Comparison of ENCODE assay signal across 8 cellular contexts in genomic region chrX:119488749-119489148, GRCh38. TPM values are rescaled to one million over a fixed set of nuclear protein-coding genes. Genes with fewer than 3 reads are reported as not detected.
A peak's percentile ranks its signal among the peaks of the same experiment; 100 is the strongest.
DNase-seq lines count a peak whose midpoint lies in the region; ATAC-seq and TF ChIP-seq lines count a peak whose summit lies in the region.

No MANE protein-coding gene starts in this region.

- H3K9me3 ChIP-seq in AG04450 (ENCODE audit: control insufficient read depth, insufficient read depth, low read length) (no peaks in the 10 kb centered on the region), right atrium auricular region (no peaks in the 10 kb centered on the region), spleen (no peaks in the 10 kb centered on the region)

- TF ChIP-seq CTCF in AG04450 (IDR thresholded peaks at IDR 0.05; ENCODE audit: low read depth, low read length) (peak; percentile 59), GM06990 (IDR thresholded peaks at IDR 0.05; ENCODE audit: insufficient read depth, low read length, poor library complexity, severe bottlenecking) (peak; percentile 61), right atrium auricular region (IDR thresholded peaks at IDR 0.05) (peak; percentile 42 to 69), spleen (IDR thresholded peaks at IDR 0.05 in 8 of 11, conservative IDR thresholded peaks at IDR 0.05 in 3 of 11) (peak in 10 of 11 experiments; percentile 35 to 64 (median 60))

- H3K27ac ChIP-seq in AG04450 (ENCODE audit: low read depth, low read length) (no peak overlapping the region), right atrium auricular region (no peak overlapping the region), spleen (no peak overlapping the region)

- POLR2A ChIA-PET in AG04450 (lab: Yijun Ruan, JAX), result no interaction called here

- no peaks in the 10 kb centered on the region for H3K4me1 ChIP-seq in right atrium auricular region
- H3K4me1 ChIP-seq in spleen, result peaks cover 0 to 4% (median 0%) of the 10 kb centered on the region in 6 donors

- H3K36me3 ChIP-seq in GM06990 (ENCODE audit: control insufficient read depth, insufficient read depth, low read length) (no peaks in the 10 kb centered on the region), right atrium auricular region (no peaks in the 10 kb centered on the region), spleen (no peaks in the 10 kb centered on the region)

- WGBS in spleen, 5 donors, result 16 to 35% (median 19%) methylated on average over 8 of the region's 8 CpGs

- DNase-seq in AG04450 (ENCODE audit: low read depth, low spot score), result no peak
- no peak for DNase-seq in GM06990 (ENCODE audit: extremely low read depth, insufficient read length)
- peak; percentile 73 for DNase-seq in NCI-H2227 (lab: John Stamatoyannopoulos, UW; ENCODE audit: unreplicated experiment)
- DNase-seq in activated naive CD4-positive, alpha-beta T cell treated with Interleukin-2 at 50 U/mL for 16 hours, result peak; percentile 30
- no peak for DNase-seq in right atrium auricular region (ENCODE audit: low spot score)
- DNase-seq in spleen, result no peak

- no peaks in the 10 kb centered on the region for H3K27me3 ChIP-seq in AG04450 (ENCODE audit: control insufficient read depth, insufficient read depth, low read length)
- H3K27me3 ChIP-seq in GM06990 (replicated peaks; ENCODE audit: control insufficient read depth, insufficient read depth, low read length), result no peaks in the 10 kb centered on the region
- H3K27me3 ChIP-seq in right atrium auricular region, result no peaks in the 10 kb centered on the region
- H3K27me3 ChIP-seq in spleen (replicated peaks in 1 of 7), result no peaks in the 10 kb centered on the region

- no peak for ATAC-seq in GM19351 (IDR thresholded peaks at IDR 0.05; ENCODE audit: unreplicated experiment)
- ATAC-seq in activated CD4-positive, CD25-positive, alpha-beta regulatory T cell treated with anti-CD3 and anti-CD28 coated beads, Interleukin-2, amount 50 U/mL, for 24 hours, result no peak

- H3K4me3 ChIP-seq in AG04450 (ENCODE audit: low read depth, low read length), result no peak overlapping the region
- H3K4me3 ChIP-seq in GM06990 (replicated peaks; ENCODE audit: low read depth, low read length), result no peak overlapping the region
- H3K4me3 ChIP-seq in right atrium auricular region, result no peak overlapping the region
- no peak overlapping the region for H3K4me3 ChIP-seq in spleen

- intact Hi-C loops in spleen (cut with DNase I; ENCODE audit: low total_unique reads), result no loop called here

- CTCF ChIA-PET in AG04450 (lab: Charles Lee), result interaction anchor here (0.7 to 8.3 kb wide), 9 partner anchors 11 to 117 kb away, joined by 3 to 62 read pairs (median 5); partner anchors contain the start of gene NKRF

- no peak for TF ChIP-seq POLR2A in spleen (IDR thresholded peaks at IDR 0.05)

RNA-seq across cellular contexts. Expression of gene SLC25A5, which starts 20.5 kb away (rescaled TPM):
- 227 and 233 TPM in 2 replicates for polyA plus RNA-seq in AG04450 (2011; rRNA removed)
- 235 and 267 TPM in 2 replicates for polyA minus RNA-seq in AG04450 (2011; rRNA and poly(A)+ RNA removed)
- total RNA-seq in right atrium auricular region, result 100 to 1,000 TPM; 134 to 174 TPM
- total RNA-seq in spleen, result 100 to 1,000 TPM; 204 to 256 (median 238) TPM
- polyA plus RNA-seq in spleen, result 100 to 1,000 TPM; 146 to 244 (median 226) TPM

Comparison
In these comparisons a context has a peak if more than half of its experiments do, and no peak if none do; other contexts are left out.
1. DNase-seq: peak in NCI-H2227 (single experiment) and activated naive CD4-positive, alpha-beta T cell treated with Interleukin-2 at 50 U/mL for 16 hours (single experiment); none in AG04450 (single experiment), GM06990 (single experiment), right atrium auricular region (single experiment) and spleen (single experiment).
2. Peak in every context shown above with its lines, with median percentiles within 50 percentile points of each other: CTCF ChIP-seq.